ENCODE assay signal across 27 cellular contexts in genomic region chr15:67639591-67639990, GRCh38.
"Had no signal": no experiment of that assay in that cellular context is flagged by ENCODE, and none has a peak within 500 bp of the region (broad histone marks: within the 10 kb centered on the region; RNA-seq: fewer than 3 reads in every experiment).

No MANE protein-coding gene starts in this region.

- H3K27ac ChIP-seq: heart left ventricle, lower lobe of right lung, ovary, right atrium auricular region, skin epidermis, stomach, testis, thyroid gland, transverse colon, upper lobe of left lung, uterus had no signal

- ATAC-seq: left lobe of liver; lower lobe of right lung; natural killer cell; sciatic nerve; stimulated activated naive B cell treated with anti-CD40 and anti-IgM and Interleukin-4, amounts not matched to agents 10 μg/mL and 1 μg/mL and 100 μg/mL, for 72 hours; stimulated activated naive CD8-positive, alpha-beta T cell treated with anti-CD3 and anti-CD28 coated beads, Interleukin-15, Interleukin-2, amounts not matched to agents 100 U/mL and 50 U/mL, for 24 hours had no signal

- H3K9me3 ChIP-seq: heart left ventricle, lower lobe of right lung, ovary, right atrium auricular region, stomach, testis, thyroid gland, transverse colon, upper lobe of left lung, uterus had no signal

- H3K4me3 ChIP-seq: heart left ventricle, lower lobe of right lung, ovary, right atrium auricular region, skin epidermis, stomach, testis, thyroid gland, transverse colon, upper lobe of left lung, uterus had no signal

- H3K27me3 ChIP-seq: heart left ventricle, ovary, right atrium auricular region, stomach, testis, thyroid gland, transverse colon, upper lobe of left lung, uterus had no signal

- H3K36me3 ChIP-seq: ovary, right atrium auricular region, thyroid gland, transverse colon, upper lobe of left lung had no signal

- DNase-seq: heart left ventricle; hypothalamus; immature natural killer cell; kidney; lower lobe of right lung; mammary epithelial cell; mesenchymal stem cell; naive B cell; natural killer cell; ovary; stimulated activated CD4-positive, alpha-beta T cell treated with anti-CD3 and anti-CD28 coated beads, Interleukin-12 subunit alpha, Interleukin-12 subunit beta, amount 100 ng/mL, for 4 hours; stimulated activated CD4-positive, alpha-beta T cell treated with anti-CD3 and anti-CD28 coated beads, Interleukin-15, amount 100 ng/mL, for 24 hours; stimulated activated CD4-positive, alpha-beta T cell treated with anti-CD3 and anti-CD28 coated beads, Interleukin-2, amount 100 ng/mL, for 24 hours; stimulated activated CD4-positive, alpha-beta T cell treated with anti-CD3 and anti-CD28 coated beads, Interleukin-4, amount 100 ng/mL, for 1 hour; stimulated activated naive B cell treated with anti-CD40 and anti-IgM and Interleukin-4, amounts not matched to agents 10 μg/mL and 1 μg/mL and 100 μg/mL, for 72 hours; stimulated activated naive CD8-positive, alpha-beta T cell treated with anti-CD3 and anti-CD28 coated beads, Interleukin-15, Interleukin-2, amounts not matched to agents 100 U/mL and 50 U/mL, for 24 hours; stomach; testis; thyroid gland; transverse colon; upper lobe of left lung; uterus had no signal

- FAIRE-seq: islet of Langerhans, kidney had no signal

- H3K4me1 ChIP-seq: lower lobe of right lung, right atrium auricular region, stomach, testis, thyroid gland, transverse colon, upper lobe of left lung, uterus had no signal
